ENCODE assay signal across 9 cellular contexts in the genomic region with DNA sequence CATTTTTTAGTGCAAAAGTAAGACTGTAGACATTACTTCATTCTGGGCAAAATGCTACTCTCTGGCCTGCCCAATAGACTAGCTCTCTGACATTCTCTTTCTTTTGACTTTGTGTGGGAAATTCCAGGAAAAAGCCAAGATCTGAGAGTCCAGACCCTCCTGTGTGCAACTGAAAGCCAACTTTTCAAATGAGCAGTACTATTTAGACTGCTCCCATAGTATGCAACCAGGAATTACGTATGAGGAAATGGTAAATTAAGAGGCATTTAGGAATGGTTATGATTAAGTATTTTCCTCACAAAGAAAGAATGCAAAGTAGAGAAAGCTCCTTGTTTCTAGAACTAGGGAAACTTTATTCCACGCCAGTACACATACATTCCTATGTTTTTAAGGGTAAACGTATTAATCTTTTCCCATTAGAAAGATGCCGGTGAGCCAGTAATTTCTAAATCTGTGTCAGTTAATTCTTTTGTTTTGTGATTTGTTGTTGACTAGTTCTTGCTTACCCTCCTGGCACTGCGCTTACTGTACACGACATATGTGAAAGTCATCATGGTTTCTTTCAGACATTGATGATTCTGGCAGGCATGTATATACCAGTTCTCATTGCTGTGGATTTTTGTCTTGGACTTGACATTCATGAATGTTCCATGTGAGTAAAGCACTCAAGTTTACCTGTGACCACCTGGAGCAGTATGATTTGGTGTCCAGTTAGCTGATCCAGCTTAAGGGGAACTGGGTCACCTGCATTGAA. TPM values are rescaled to one million over a fixed set of nuclear protein-coding genes. Genes with fewer than 3 reads are reported as not detected.
DNase-seq lines count a peak whose midpoint lies in the region; ATAC-seq and TF ChIP-seq lines count a peak whose summit lies in the region.
"Had no signal": no experiment of that assay in that cellular context is flagged by ENCODE, and none has a peak within 500 bp of the region (broad histone marks: within the 10 kb centered on the region; RNA-seq: fewer than 3 reads in every experiment).

No MANE protein-coding gene starts in this region.

- H4K8ac ChIP-seq in mesendoderm (ENCODE audit: low read depth, low read length) = no peak overlapping the region

- no peak overlapping the region for H3K18ac ChIP-seq in mesendoderm (ENCODE audit: low read length)

- H3K36me3 ChIP-seq in PC-9 (ENCODE audit: low read depth) (no peaks in the 10 kb centered on the region), mesodermal cell (ENCODE audit: control insufficient read depth, insufficient read depth, low read length) (no peaks in the 10 kb centered on the region), uterus (no peaks in the 10 kb centered on the region), mesendoderm (ENCODE audit: control insufficient read depth, insufficient read depth, low read length) (no peaks in the 10 kb centered on the region)

- H3K79me1 ChIP-seq in mesendoderm (ENCODE audit: low read length) = peaks cover 1% of the 10 kb centered on the region

- TF ChIP-seq CTCF in PC-9 (conservative IDR thresholded peaks at IDR 0.05) (no peak), dorsolateral prefrontal cortex (IDR thresholded peaks at IDR 0.05 in 54 of 56, conservative IDR thresholded peaks at IDR 0.05 in 2 of 56; ENCODE audit: low read depth in 1 of 56, partially characterized antibody in 56 of 56) (no peak), uterus (IDR thresholded peaks at IDR 0.05) (no peak)

- H2BK120ac ChIP-seq in mesendoderm (ENCODE audit: low read depth, low read length) = no peak overlapping the region

- no peaks in the 10 kb centered on the region for H3K27me3 ChIP-seq in PC-9 (ENCODE audit: insufficient read depth, low read depth)
- no peaks in the 10 kb centered on the region for H3K27me3 ChIP-seq in dorsolateral prefrontal cortex
- no peaks in the 10 kb centered on the region for H3K27me3 ChIP-seq in uterus
- H3K27me3 ChIP-seq in mesendoderm (ENCODE audit: insufficient read depth, low read length, poor library complexity) = no peaks in the 10 kb centered on the region

- H2AFZ ChIP-seq in PC-9 = no peak overlapping the region

- peaks cover 30% of the 10 kb centered on the region for H3K4me1 ChIP-seq in PC-9 (replicated peaks; ENCODE audit: insufficient read depth)
- H3K4me1 ChIP-seq in mesodermal cell (ENCODE audit: control insufficient read depth, insufficient read depth, low read length, poor library complexity, severe bottlenecking) = peaks cover 3% of the 10 kb centered on the region
- no peaks in the 10 kb centered on the region for H3K4me1 ChIP-seq in uterus
- H3K4me1 ChIP-seq in mesendoderm (ENCODE audit: control insufficient read depth, low read depth, low read length) = peaks cover 4% of the 10 kb centered on the region

- H3K79me2 ChIP-seq in PC-9 (ENCODE audit: low read depth) (peaks cover 14% of the 10 kb centered on the region; the same call in 1 of the 2 replicates), mesendoderm (ENCODE audit: control insufficient read depth, insufficient read depth, low read length) (no peaks in the 10 kb centered on the region)

- no peak overlapping the region for H3K4me3 ChIP-seq in PC-9
- H3K4me3 ChIP-seq in dorsolateral prefrontal cortex = no peak overlapping the region
- no peak overlapping the region for H3K4me3 ChIP-seq in mesodermal cell (ENCODE audit: extremely low read depth, insufficient read depth, low read length, poor library complexity, severe bottlenecking)
- no peak overlapping the region for H3K4me3 ChIP-seq in uterus
- no peak overlapping the region for H3K4me3 ChIP-seq in mesendoderm (ENCODE audit: low read length)
- H3K4me3 ChIP-seq: K562 had no signal

- TF ChIP-seq POLR2A in uterus (IDR thresholded peaks at IDR 0.05) = no peak

- no peak overlapping the region for H3K9ac ChIP-seq in mesendoderm (ENCODE audit: low read length)

- no peak overlapping the region for H4K5ac ChIP-seq in mesendoderm (ENCODE audit: low read length)

- BruUV-seq in PC-9 (replicated peaks; lab: Mats Ljungman, UMichigan) = no TSS peak

- POLR2A ChIA-PET in PC-9 (lab: Charles Lee; ENCODE audit: unreplicated experiment) = interaction anchor here (0.5 kb wide), 1 partner anchor 324 kb away, joined by 6 read pairs; no protein-coding TSS in a partner anchor

- intact Hi-C loops in PC-9 (cut with micrococcal nuclease; ENCODE audit: unreplicated experiment) = loop anchor here (1.0 to 5.0 kb wide), 16 partner anchors 23 to 349 kb away; no protein-coding TSS in a partner anchor
- intact Hi-C loops in dorsolateral prefrontal cortex (cut with DNase I) = loop anchor here (2.0 to 10.0 kb wide), 7 partner anchors 100 to 346 kb away; no protein-coding TSS in a partner anchor
- intact Hi-C loops in uterus (cut with DNase I; ENCODE audit: low total_unique reads) = loop anchor here (10.0 kb wide), 1 partner anchor 222 kb away; no protein-coding TSS in a partner anchor

- peaks cover 17% of the 10 kb centered on the region; the same call in 1 of the 2 replicates for H3F3A ChIP-seq in PC-9 (ENCODE audit: insufficient read depth, low read depth)

- H2BK5ac ChIP-seq in mesendoderm (ENCODE audit: low read length) = no peak overlapping the region

- WGBS in mesodermal cell (ENCODE audit: insufficient coverage in 2 of 2), 2 experiments = 97% methylated on average over 4 to 6 of the region's 6 CpGs
- WGBS in mesendoderm (ENCODE audit: extremely low coverage, insufficient coverage, low lambda C conversion rate) = no CpG with 5 or more reads among the region's 6 CpGs

- no peak overlapping the region for H3K23ac ChIP-seq in mesendoderm (ENCODE audit: low read length)

- no peak for DNase-seq in PC-9
- DNase-seq in dorsolateral prefrontal cortex = no peak
- DNase-seq in uterus = no peak
- DNase-seq in anterior cingulate cortex (lab: John Stamatoyannopoulos, UW) = no peak
- no peak for DNase-seq in mesendoderm
- DNase-seq: SIG-M5 had no signal

- no peak overlapping the region for H3K56ac ChIP-seq in mesendoderm (ENCODE audit: low read length)

- ATAC-seq in HG03175 (IDR thresholded peaks at IDR 0.05; ENCODE audit: unreplicated experiment) = no peak

- H3K4me2 ChIP-seq in PC-9 (peak overlapping the region; percentile 36), mesendoderm (ENCODE audit: low read length) (no peak overlapping the region)

- H3K9me3 ChIP-seq in PC-9 (ENCODE audit: insufficient read depth, low read depth) (no peaks in the 10 kb centered on the region), mesodermal cell (ENCODE audit: control insufficient read depth, low read length) (no peaks in the 10 kb centered on the region), uterus (no peaks in the 10 kb centered on the region)

- no peaks in the 10 kb centered on the region for H3K9me2 ChIP-seq in PC-9 (ENCODE audit: insufficient read depth)

- H4K20me1 ChIP-seq in PC-9 (ENCODE audit: insufficient read depth) = no peaks in the 10 kb centered on the region

- H3K27ac ChIP-seq in PC-9 (peak overlapping the region; percentile 16), dorsolateral prefrontal cortex (peak overlapping the region in 58 of 59 donors; percentile 2 to 91 (median 80)), mesodermal cell (ENCODE audit: low read depth, low read length, severe bottlenecking) (peak overlapping the region; percentile 53), uterus (peak overlapping the region; percentile 51 to 64), mesendoderm (ENCODE audit: low read depth, low read length) (no peak overlapping the region)

- no peak overlapping the region for H3K4ac ChIP-seq in mesendoderm (ENCODE audit: low read depth, low read length)

- H2BK15ac ChIP-seq in mesendoderm (replicated peaks; ENCODE audit: low read depth) = no peak overlapping the region

- H2AK5ac ChIP-seq in mesendoderm (ENCODE audit: low read length) = no peak overlapping the region

- CTCF ChIA-PET in PC-9 (lab: Charles Lee) = interaction anchor here (0.6 to 1.9 kb wide), 6 partner anchors 20 to 129 kb away, joined by 3 to 9 read pairs (median 4); no protein-coding TSS in a partner anchor

RNA-seq across cellular contexts. Expression of gene AOPEP, which starts 56.0 kb away (rescaled TPM):
- total RNA-seq in PC-9 (2021) = 90.0 and 135 TPM in 2 replicates
- 100 to 1,000 TPM in 29 of 120 experiments, 10 to 100 TPM in 91; 51.7 to 157 (median 86.4) TPM for total RNA-seq in dorsolateral prefrontal cortex
- polyA plus RNA-seq in mesodermal cell (2013, experiment 1 of 2) = 24.2 TPM
- polyA plus RNA-seq in mesodermal cell (2013, experiment 2 of 2) = 19.9 TPM
- 100 to 1,000 TPM in 2 of 4 donors, 10 to 100 TPM in 2; 80.7 to 428 (median 126) TPM for total RNA-seq in uterus
- polyA plus RNA-seq in mesendoderm (2013, experiment 1 of 2) = 6.0 TPM
- polyA plus RNA-seq in mesendoderm (2013, experiment 2 of 2) = 5.6 TPM
